In the genomic region with DNA sequence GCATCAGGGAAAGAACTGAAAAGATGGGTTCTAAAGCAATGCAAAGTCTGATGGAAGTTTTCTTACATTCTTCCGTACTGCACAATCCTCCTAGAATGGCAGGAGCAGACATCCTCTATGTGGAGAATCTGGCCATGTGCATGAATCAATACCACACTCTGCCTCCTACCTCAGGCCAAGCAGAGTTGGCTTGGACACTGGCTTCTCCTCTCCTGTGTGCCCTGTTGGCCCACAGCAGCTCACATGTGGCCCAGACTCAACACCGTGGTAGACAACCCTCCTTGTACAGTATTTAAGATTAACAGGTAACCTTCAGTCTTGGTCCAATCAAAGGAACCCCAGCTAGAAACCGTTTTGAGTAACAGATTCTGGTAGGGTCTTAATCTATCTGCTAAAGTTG, we compare ENCODE assay signal across 17 cellular contexts.
A peak's percentile ranks its signal among the peaks of the same experiment; 100 is the strongest.
DNase-seq lines count a peak whose midpoint lies in the region; ATAC-seq and TF ChIP-seq lines count a peak whose summit lies in the region.
"Had no signal": no experiment of that assay in that cellular context is flagged by ENCODE, and none has a peak within 500 bp of the region (broad histone marks: within the 10 kb centered on the region; RNA-seq: fewer than 3 reads in every experiment).

No MANE protein-coding gene starts in this region.

- H3K36me3 Mint-ChIP-seq in T-helper 17 cell (ENCODE audit: low read depth) = no peaks in the 10 kb centered on the region
- H3K36me3 Mint-ChIP-seq in activated T-cell treated with anti-CD3 and anti-CD28 coated beads, Interleukin-2, amount 50 U/mL, for 24 hours (ENCODE audit: low read depth) = no peaks in the 10 kb centered on the region
- H3K36me3 Mint-ChIP-seq: CD4-positive, CD25-positive, alpha-beta regulatory T cell had no signal

- in situ Hi-C loops in brain microvascular endothelial cell (cut with HindIII; ENCODE audit: low pct_ligation_motif_present, low sequenced_read_pairs) = no loop called here
- in situ Hi-C loops in transverse colon (cut with MboI; ENCODE audit: low pct_ligation_motif_present in 1 of 4, low pct_unique_long_range_greater_than_20kb in 1 of 4, low sequenced_read_pairs in 3 of 4) = no loop called here

- peak overlapping the region; percentile 12 for H3K4me3 Mint-ChIP-seq in T-helper 17 cell
- no peak overlapping the region for H3K4me3 Mint-ChIP-seq in activated T-cell treated with anti-CD3 and anti-CD28 coated beads, Interleukin-2, amount 50 U/mL, for 24 hours
- H3K4me3 Mint-ChIP-seq: CD4-positive, CD25-positive, alpha-beta regulatory T cell had no signal

- H3K18ac ChIP-seq in mesenchymal stem cell (ENCODE audit: low read depth in 1 of 2, low read length in 2 of 2) = no peak overlapping the region

- H3K4me1 Mint-ChIP-seq in T-helper 17 cell = no peaks in the 10 kb centered on the region
- H3K4me1 Mint-ChIP-seq in activated T-cell treated with anti-CD3 and anti-CD28 coated beads, Interleukin-2, amount 50 U/mL, for 24 hours (ENCODE audit: low read depth) = no peaks in the 10 kb centered on the region
- H3K4me1 Mint-ChIP-seq: CD4-positive, CD25-positive, alpha-beta regulatory T cell had no signal

- TF ChIP-seq CTCF in brain microvascular endothelial cell (IDR thresholded peaks at IDR 0.05; ENCODE audit: low read depth, low read length, missing control alignments) (no peak), psoas muscle (IDR thresholded peaks at IDR 0.05) (no peak), foreskin keratinocyte (conservative IDR thresholded peaks at IDR 0.05) (no peak), transverse colon (IDR thresholded peaks at IDR 0.05) (no peak)

- 93% methylated on average over 3 of the region's 3 CpGs for WGBS in mesenchymal stem cell
- 62 to 71% (median 63%) methylated on average over 3 of the region's 3 CpGs for WGBS in psoas muscle, 3 donors
- WGBS in transverse colon (ENCODE audit: low coverage in 1 of 2), 2 donors = 71 to 83% methylated on average over 1 to 3 of the region's 3 CpGs

- H3K9me3 ChIP-seq in T-helper 17 cell (ENCODE audit: control insufficient read depth, low read length, poor library complexity, severe bottlenecking) = no peaks in the 10 kb centered on the region
- H3K9me3 ChIP-seq in mesenchymal stem cell (ENCODE audit: control insufficient read depth, low read length) = no peaks in the 10 kb centered on the region
- no peaks in the 10 kb centered on the region for H3K9me3 ChIP-seq in psoas muscle
- H3K9me3 ChIP-seq in transverse colon = no peaks in the 10 kb centered on the region
- H3K9me3 ChIP-seq: HAP-1, Peyer's patch had no signal

- H3K9me3 Mint-ChIP-seq in activated T-cell treated with anti-CD3 and anti-CD28 coated beads, Interleukin-2, amount 50 U/mL, for 24 hours = no peaks in the 10 kb centered on the region

- H2BK5ac ChIP-seq in mesenchymal stem cell (ENCODE audit: low read depth, low read length, poor library complexity, severe bottlenecking) = no peak overlapping the region

- H2BK12ac ChIP-seq in mesenchymal stem cell (ENCODE audit: low read length in 2 of 2) = no peak overlapping the region

- H3K27ac ChIP-seq in brain microvascular endothelial cell (peak overlapping the region; percentile 5), mesenchymal stem cell (ENCODE audit: low read length, poor library complexity, severe bottlenecking) (no peak overlapping the region), psoas muscle (peak overlapping the region; percentile 76), foreskin keratinocyte (no peak overlapping the region), transverse colon (peak overlapping the region in 2 of 4 donors; percentile 4 to 55)

- H3K4me3 ChIP-seq in brain microvascular endothelial cell (ENCODE audit: low read depth, low read length) (no peak overlapping the region), mesenchymal stem cell (ENCODE audit: insufficient read depth in 1 of 2, low read depth in 1 of 2, low read length in 2 of 2) (no peak overlapping the region), psoas muscle (no peak overlapping the region), transverse colon (no peak overlapping the region)
- H3K4me3 ChIP-seq: GM12878, HAP-1, Peyer's patch had no signal

- ATAC-seq in T-helper 17 cell (no peak), psoas muscle (peak in 1 of 4 donors; percentile 21), foreskin keratinocyte (no peak)
- ATAC-seq: GM12878 had no signal

- no peak overlapping the region for H2BK120ac ChIP-seq in mesenchymal stem cell (ENCODE audit: low read depth, low read length)

- H3K27me3 Mint-ChIP-seq in T-helper 17 cell = no peaks in the 10 kb centered on the region
- no peaks in the 10 kb centered on the region for H3K27me3 Mint-ChIP-seq in activated T-cell treated with anti-CD3 and anti-CD28 coated beads, Interleukin-2, amount 50 U/mL, for 24 hours
- H3K27me3 Mint-ChIP-seq: CD4-positive, CD25-positive, alpha-beta regulatory T cell had no signal

- H3K79me1 ChIP-seq in mesenchymal stem cell (replicated peaks; ENCODE audit: low read length, poor library complexity, severe bottlenecking) = peaks cover 31% of the 10 kb centered on the region

- H3K36me3 ChIP-seq in brain microvascular endothelial cell (replicated peaks) = peaks cover 11% of the 10 kb centered on the region
- peaks cover 20 to 31% of the 10 kb centered on the region in 2 experiments for H3K36me3 ChIP-seq in mesenchymal stem cell (ENCODE audit: control insufficient read depth in 1 of 2, insufficient read depth in 2 of 2, low read depth in 1 of 2, low read length in 2 of 2)
- H3K36me3 ChIP-seq in psoas muscle (ENCODE audit: insufficient read depth in 1 of 2, low read depth in 1 of 2) = peaks cover 0 to 30% of the 10 kb centered on the region in 2 donors
- peaks cover 0 to 10% (median 3%) of the 10 kb centered on the region in 4 donors for H3K36me3 ChIP-seq in transverse colon

- H3K27me3 ChIP-seq in brain microvascular endothelial cell (replicated peaks) = no peaks in the 10 kb centered on the region
- H3K27me3 ChIP-seq in mesenchymal stem cell (ENCODE audit: control insufficient read depth in 1 of 2, insufficient read depth in 1 of 2, low read length in 2 of 2) = no peaks in the 10 kb centered on the region
- no peaks in the 10 kb centered on the region for H3K27me3 ChIP-seq in psoas muscle (ENCODE audit: insufficient read depth in 3 of 3, low read length in 2 of 3)
- H3K27me3 ChIP-seq in foreskin keratinocyte = no peaks in the 10 kb centered on the region
- no peaks in the 10 kb centered on the region for H3K27me3 ChIP-seq in transverse colon
- H3K27me3 ChIP-seq: Peyer's patch had no signal

- no peak overlapping the region for H3K4ac ChIP-seq in mesenchymal stem cell (ENCODE audit: low read depth in 1 of 2, low read length in 2 of 2)

- H3K4me1 ChIP-seq in mesenchymal stem cell (ENCODE audit: control insufficient read depth, insufficient read depth, low read depth, low read length) = peaks cover 10% of the 10 kb centered on the region
- H3K4me1 ChIP-seq in psoas muscle = peaks cover 33% of the 10 kb centered on the region
- H3K4me1 ChIP-seq in foreskin keratinocyte = no peaks in the 10 kb centered on the region
- H3K4me1 ChIP-seq in transverse colon = peaks cover 5 to 14% (median 12%) of the 10 kb centered on the region in 4 donors
- H3K4me1 ChIP-seq: HAP-1 had no signal

- no peak overlapping the region for H2AK5ac ChIP-seq in mesenchymal stem cell (ENCODE audit: low read length, severe bottlenecking)

- no peak overlapping the region for H2BK15ac ChIP-seq in mesenchymal stem cell (ENCODE audit: low read depth, poor library complexity, severe bottlenecking)

- peak overlapping the region; percentile 42 for H4K8ac ChIP-seq in mesenchymal stem cell (ENCODE audit: low read length)

- no peak overlapping the region for H3K23ac ChIP-seq in mesenchymal stem cell (ENCODE audit: low read length in 2 of 2)

- TF ChIP-seq POLR2A in transverse colon (IDR thresholded peaks at IDR 0.05) = no peak

- H3K9ac ChIP-seq in mesenchymal stem cell (ENCODE audit: low read length) = no peak overlapping the region

- intact Hi-C loops in psoas muscle (cut with DNase I) (no loop called here), transverse colon (cut with DNase I; ENCODE audit: low total_unique reads) (no loop called here)

- TF ChIP-seq EP300 in transverse colon (IDR thresholded peaks at IDR 0.05; ENCODE audit: low read depth) = no peak

- no peak overlapping the region for H3K14ac ChIP-seq in mesenchymal stem cell (ENCODE audit: low read length in 2 of 2)

- no peak overlapping the region for H4K91ac ChIP-seq in mesenchymal stem cell (ENCODE audit: low read length)

- DNase-seq in T-helper 17 cell (no peak), brain microvascular endothelial cell (no peak), mesenchymal stem cell (no peak), psoas muscle (no peak), foreskin keratinocyte (no peak), OCI-M1 (lab: John Stamatoyannopoulos, UW) (no peak), transverse colon (no peak)
- DNase-seq in activated T-cell treated with anti-CD3 and anti-CD28 coated beads, Interleukin-2, amount 50 U/mL, for 24 hours = no peak
- DNase-seq: Calu3; CD4-positive, CD25-positive, alpha-beta regulatory T cell; Kasumi-1; NCI-H2029; NCI-H2171 treated with DMSO at 0.1 percent for 48 hours; NCI-H82 had no signal

- no peak overlapping the region for H3K4me2 ChIP-seq in mesenchymal stem cell (ENCODE audit: low read length, poor library complexity, severe bottlenecking)

- H3K27ac Mint-ChIP-seq in T-helper 17 cell = no peak overlapping the region
- no peak overlapping the region for H3K27ac Mint-ChIP-seq in activated T-cell treated with anti-CD3 and anti-CD28 coated beads, Interleukin-2, amount 50 U/mL, for 24 hours
- H3K27ac Mint-ChIP-seq: CD4-positive, CD25-positive, alpha-beta regulatory T cell had no signal

- H2AFZ ChIP-seq in mesenchymal stem cell (ENCODE audit: low read depth, low read length) = no peak overlapping the region

Comparison
In these comparisons a context has a peak if more than half of its experiments do, and no peak if none do; other contexts are left out.
1. H3K27ac ChIP-seq: peak in brain microvascular endothelial cell (single experiment) and psoas muscle (single experiment); none in mesenchymal stem cell (single experiment) and foreskin keratinocyte (single experiment).